Comparison of ENCODE assay signal across 27 cellular contexts in the genomic region with DNA sequence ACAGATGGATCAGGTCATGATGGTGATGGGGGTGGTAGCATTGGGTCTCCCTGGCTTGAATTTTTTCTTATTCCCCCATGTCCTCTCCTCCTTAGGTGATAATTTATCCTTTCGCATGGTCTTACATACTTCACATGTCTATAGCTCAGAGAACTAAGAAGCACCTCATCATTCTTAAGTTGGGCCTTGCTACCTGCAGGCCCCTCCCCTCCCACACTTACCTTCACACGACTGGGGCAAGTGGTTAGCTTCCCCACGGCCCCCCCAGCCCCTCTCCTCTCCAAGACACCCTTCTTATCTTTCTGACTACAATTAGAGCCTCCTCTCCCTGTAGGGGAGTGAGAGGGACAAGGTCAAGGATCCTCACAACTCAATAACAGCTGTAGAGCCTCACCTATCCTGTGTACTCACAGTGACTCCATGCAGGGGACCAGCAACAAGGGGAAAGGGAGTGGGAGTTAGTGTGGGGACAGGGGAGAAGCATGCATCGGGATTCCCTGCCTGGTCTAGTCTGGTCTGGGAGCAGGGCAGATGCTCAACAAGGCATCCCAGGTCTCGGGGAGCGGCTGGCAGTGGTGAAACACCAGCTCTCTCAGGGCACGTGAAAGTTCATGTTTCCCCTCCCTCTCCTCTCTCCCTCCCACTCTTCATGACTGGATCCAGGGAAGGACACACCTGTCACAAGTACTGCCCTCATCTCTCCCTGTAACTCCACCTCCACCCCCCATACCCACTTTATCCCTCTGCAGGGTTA. TPM values are rescaled to one million over a fixed set of nuclear protein-coding genes. Genes with fewer than 3 reads are reported as not detected.
DNase-seq lines count a peak whose midpoint lies in the region; ATAC-seq and TF ChIP-seq lines count a peak whose summit lies in the region.
"Had no signal": no experiment of that assay in that cellular context is flagged by ENCODE, and none has a peak within 500 bp of the region (broad histone marks: within the 10 kb centered on the region; RNA-seq: fewer than 3 reads in every experiment).

No MANE protein-coding gene starts in this region.

- H3K4me2 ChIP-seq in osteoblast (ENCODE audit: insufficient read depth, low read length) = no peak overlapping the region

- DNase-seq in NCI-H187 (lab: John Stamatoyannopoulos, UW) (peak; percentile 27 to 37), NCI-H187 treated with DMSO at 0.1 percent for 48 hours (lab: John Stamatoyannopoulos, UW) (no peak), left kidney (ENCODE audit: low read depth, low spot score) (peak; percentile 73), osteoblast (ENCODE audit: insufficient read length, low spot score, missing footprints) (peak; percentile 29), type B pancreatic cell (ENCODE audit: extremely low spot score, unreplicated experiment) (no peak), kidney glomerular epithelial cell (lab: John Stamatoyannopoulos, UW) (no peak)
- no peak for DNase-seq in activated CD8-positive, alpha-beta memory T cell treated with anti-CD3 and anti-CD28 coated beads, Interleukin-2, amount 50 U/mL, for 4 hours
- DNase-seq: Calu3; CD8-positive, alpha-beta T cell; DMS79 treated with DMSO at 0.1 percent for 48 hours; GF-D8; KG1; MG63; NCI-H1694; NCI-H2081 treated with DMSO at 0.1 percent for 48 hours; NCI-H2171; NCI-H226; NCI-H510A; NCI-H69; Right ventricle myocardium superior; RPMI8226 had no signal

- no peak for TF ChIP-seq CTCF in osteoblast (IDR thresholded peaks at IDR 0.05; ENCODE audit: extremely low read depth, low read depth, low read length)
- no peak for TF ChIP-seq CTCF in type B pancreatic cell (conservative IDR thresholded peaks at IDR 0.05)

- no peaks in the 10 kb centered on the region for H4K20me1 ChIP-seq in osteoblast (ENCODE audit: insufficient read depth, low read length)

- H3K4me1 ChIP-seq in osteoblast (ENCODE audit: insufficient read depth, low read length) = peaks cover 21% of the 10 kb centered on the region

- H3K27ac ChIP-seq in osteoblast (ENCODE audit: low read depth, low read length) = no peak overlapping the region
- H3K27ac ChIP-seq: 22Rv1, C4-2B, SJSA1 had no signal

- peaks cover 60% of the 10 kb centered on the region for H3K4me1 Mint-ChIP-seq in type B pancreatic cell (ENCODE audit: unreplicated experiment)
- H3K4me1 Mint-ChIP-seq: B cell had no signal

- no peak for ATAC-seq in HG02642 (IDR thresholded peaks at IDR 0.05; ENCODE audit: poor library complexity, unreplicated experiment)
- ATAC-seq: CD8-positive, alpha-beta T cell; HCT116 had no signal

- H3K27me3 ChIP-seq in osteoblast (ENCODE audit: insufficient read depth, low read length) = no peaks in the 10 kb centered on the region
- H3K27me3 ChIP-seq: MG63, SJSA1 had no signal

- no peaks in the 10 kb centered on the region for H3K36me3 ChIP-seq in osteoblast (ENCODE audit: insufficient read depth, low read length)
- H3K36me3 ChIP-seq: MG63, SJSA1 had no signal

- H3K9me3 ChIP-seq in osteoblast (ENCODE audit: low read depth, low read length) = no peaks in the 10 kb centered on the region
- H3K9me3 ChIP-seq: MG63, SJSA1 had no signal

- no peak overlapping the region for H3K4me3 ChIP-seq in osteoblast (ENCODE audit: insufficient read depth, low read length)
- H3K4me3 ChIP-seq: MG63, SJSA1 had no signal

- H3K27ac Mint-ChIP-seq in type B pancreatic cell = peak overlapping the region; percentile 50
- H3K27ac Mint-ChIP-seq: B cell; CD8-positive, alpha-beta T cell had no signal

- no peaks in the 10 kb centered on the region for H3K9me3 Mint-ChIP-seq in type B pancreatic cell
- H3K9me3 Mint-ChIP-seq: CD8-positive, alpha-beta T cell had no signal

- H3K36me3 Mint-ChIP-seq in type B pancreatic cell = peaks cover 4% of the 10 kb centered on the region
- H3K36me3 Mint-ChIP-seq: CD8-positive, alpha-beta T cell had no signal

- no peak overlapping the region for H2AFZ ChIP-seq in osteoblast (ENCODE audit: low read length)

- H3K4me3 Mint-ChIP-seq in type B pancreatic cell = peak overlapping the region; percentile 39
- H3K4me3 Mint-ChIP-seq: B cell; CD8-positive, alpha-beta T cell had no signal

- H3K27me3 Mint-ChIP-seq in type B pancreatic cell = peaks cover 8% of the 10 kb centered on the region

- H3K79me2 ChIP-seq in osteoblast (ENCODE audit: insufficient read depth, low read length) = no peaks in the 10 kb centered on the region

RNA-seq across cellular contexts. Expression of gene SMUG1, which starts 45.4 kb away (rescaled TPM):
- total RNA-seq in osteoblast (23.5 and 36.5 TPM in 2 replicates), type B pancreatic cell (ENCODE audit: low replicate concordance) (48.3 and 52.5 TPM in 2 replicates)

Comparison
In these comparisons a context has a peak if more than half of its experiments do, and no peak if none do; other contexts are left out.
1. DNase-seq: peak in NCI-H187 (2 of 2), left kidney (single experiment) and osteoblast (single experiment); none in NCI-H187 treated with DMSO at 0.1 percent for 48 hours (single experiment), type B pancreatic cell (single experiment), kidney glomerular epithelial cell (single experiment) and activated CD8-positive, alpha-beta memory T cell treated with anti-CD3 and anti-CD28 coated beads, Interleukin-2, amount 50 U/mL, for 4 hours (single experiment).